In genomic region chr19:4123615-4124568, GRCh38 we compare ENCODE assay signal across 8 cellular contexts. TPM values are rescaled to one million over a fixed set of nuclear protein-coding genes. Genes with fewer than 3 reads are reported as not detected.
DNase-seq lines count a peak whose midpoint lies in the region; ATAC-seq and TF ChIP-seq lines count a peak whose summit lies in the region.

Gene MAP2K2, minus strand, starts transcription at chr19:4124122. Its CDS starts 247 bp downstream, at chr19:4123875.

- no peak for TF ChIP-seq CTCF in fibroblast of lung (conservative IDR thresholded peaks at IDR 0.05 in 1 of 2, IDR thresholded peaks at IDR 0.05 in 1 of 2; ENCODE audit: low read depth in 1 of 2, low read length in 2 of 2)

- H3K27ac Mint-ChIP-seq in activated T-helper 17 cell treated with anti-CD3 and anti-CD28 coated beads, Interleukin-2, amount 50 U/mL, for 72 hours = peak within 1 kb of the TSS; percentile 96
- peak within 1 kb of the TSS; percentile 85 to 98 (median 94) for H3K27ac Mint-ChIP-seq in naive thymus-derived CD8-positive, alpha-beta T cell
- H3K27ac Mint-ChIP-seq in stimulated activated naive B cell treated with anti-CD40 and anti-IgM and Interleukin-4, amounts not matched to agents 10 μg/mL and 1 μg/mL and 100 μg/mL, for 72 hours = peak within 1 kb of the TSS; percentile 99

- peak within 1 kb of the TSS; percentile 91 for H3K4me3 Mint-ChIP-seq in activated T-helper 17 cell treated with anti-CD3 and anti-CD28 coated beads, Interleukin-2, amount 50 U/mL, for 72 hours
- H3K4me3 Mint-ChIP-seq in naive thymus-derived CD8-positive, alpha-beta T cell = peak within 1 kb of the TSS; percentile 82 to 98 (median 91)
- peak within 1 kb of the TSS; percentile 92 to 98 for H3K4me3 Mint-ChIP-seq in stimulated activated naive B cell treated with anti-CD40 and anti-IgM and Interleukin-4, amounts not matched to agents 10 μg/mL and 1 μg/mL and 100 μg/mL, for 72 hours

- peak within 1 kb of the TSS; percentile 62 to 94 (median 82) for H3K4me3 ChIP-seq in fibroblast of lung (replicated peaks in 1 of 4; ENCODE audit: control extremely low read depth in 1 of 4, insufficient read depth in 1 of 4, low read depth in 3 of 4, low read length in 4 of 4)

- peak within 1 kb of the TSS; percentile 95 for H3K4me2 ChIP-seq in fibroblast of lung (ENCODE audit: extremely low read depth, insufficient read depth, low read length)

- H3K9me3 ChIP-seq in fibroblast of lung (ENCODE audit: control insufficient read depth, insufficient read depth, low read depth, low read length) = no peaks in the 10 kb centered on the region

- H4K20me1 ChIP-seq in fibroblast of lung (ENCODE audit: control insufficient read depth, extremely low read depth, insufficient read depth, low read length) = no peaks in the 10 kb centered on the region

- H3K27me3 Mint-ChIP-seq in activated T-helper 17 cell treated with anti-CD3 and anti-CD28 coated beads, Interleukin-2, amount 50 U/mL, for 72 hours = no peaks in the 10 kb centered on the region
- no peaks in the 10 kb centered on the region for H3K27me3 Mint-ChIP-seq in naive thymus-derived CD8-positive, alpha-beta T cell
- no peaks in the 10 kb centered on the region for H3K27me3 Mint-ChIP-seq in stimulated activated naive B cell treated with anti-CD40 and anti-IgM and Interleukin-4, amounts not matched to agents 10 μg/mL and 1 μg/mL and 100 μg/mL, for 72 hours

- peaks cover 6% of the 10 kb centered on the region for H3K4me1 ChIP-seq in fibroblast of lung (ENCODE audit: control insufficient read depth, extremely low read depth, insufficient read depth, low read length)

- peaks cover 2% of the 10 kb centered on the region for H3K36me3 ChIP-seq in fibroblast of lung (ENCODE audit: control insufficient read depth, insufficient read depth, low read length)

- H2AFZ ChIP-seq in fibroblast of lung (ENCODE audit: low read length) = peak within 1 kb of the TSS; percentile 97

- H3K9me3 Mint-ChIP-seq in activated T-helper 17 cell treated with anti-CD3 and anti-CD28 coated beads, Interleukin-2, amount 50 U/mL, for 72 hours = no peaks in the 10 kb centered on the region
- H3K9me3 Mint-ChIP-seq in naive thymus-derived CD8-positive, alpha-beta T cell = no peaks in the 10 kb centered on the region
- no peaks in the 10 kb centered on the region for H3K9me3 Mint-ChIP-seq in stimulated activated naive B cell treated with anti-CD40 and anti-IgM and Interleukin-4, amounts not matched to agents 10 μg/mL and 1 μg/mL and 100 μg/mL, for 72 hours

- peak within 1 kb of the TSS; percentile 87 for H3K9ac ChIP-seq in fibroblast of lung (ENCODE audit: insufficient read depth, low read length)

- H3K36me3 Mint-ChIP-seq in activated T-helper 17 cell treated with anti-CD3 and anti-CD28 coated beads, Interleukin-2, amount 50 U/mL, for 72 hours (ENCODE audit: low read depth) = peaks cover 13% of the 10 kb centered on the region
- peaks cover 0 to 6% (median 0%) of the 10 kb centered on the region in 3 donors for H3K36me3 Mint-ChIP-seq in naive thymus-derived CD8-positive, alpha-beta T cell
- H3K36me3 Mint-ChIP-seq in stimulated activated naive B cell treated with anti-CD40 and anti-IgM and Interleukin-4, amounts not matched to agents 10 μg/mL and 1 μg/mL and 100 μg/mL, for 72 hours = peaks cover 4 to 17% of the 10 kb centered on the region in 2 donors

- peak within 1 kb of the TSS; percentile 70 for H3K27ac ChIP-seq in fibroblast of lung (ENCODE audit: insufficient read depth, low read length)

- POLR2A ChIA-PET in naive thymus-derived CD8-positive, alpha-beta T cell (lab: Charles Lee) = interaction anchor here (0.6 to 1.6 kb wide), 10 partner anchors 8 to 1955 kb away, joined by 3 to 7 read pairs (median 4); no protein-coding TSS in a partner anchor

- ATAC-seq in GM21717 (IDR thresholded peaks at IDR 0.05; ENCODE audit: unreplicated experiment) = peak; percentile 60
- ATAC-seq in activated T-helper 17 cell treated with anti-CD3 and anti-CD28 coated beads, Interleukin-2, amount 50 U/mL, for 72 hours (replicated peaks) = peak; percentile 96
- ATAC-seq in naive thymus-derived CD8-positive, alpha-beta T cell = peak; percentile 96 to 97
- peak; percentile 94 to 96 for ATAC-seq in stimulated activated naive B cell treated with anti-CD40 and anti-IgM and Interleukin-4, amounts not matched to agents 10 μg/mL and 1 μg/mL and 100 μg/mL, for 72 hours (replicated peaks)

- H3K4me1 Mint-ChIP-seq in activated T-helper 17 cell treated with anti-CD3 and anti-CD28 coated beads, Interleukin-2, amount 50 U/mL, for 72 hours = peaks cover 14% of the 10 kb centered on the region
- peaks cover 15 to 32% (median 27%) of the 10 kb centered on the region in 4 donors for H3K4me1 Mint-ChIP-seq in naive thymus-derived CD8-positive, alpha-beta T cell
- H3K4me1 Mint-ChIP-seq in stimulated activated naive B cell treated with anti-CD40 and anti-IgM and Interleukin-4, amounts not matched to agents 10 μg/mL and 1 μg/mL and 100 μg/mL, for 72 hours = peaks cover 22 to 27% of the 10 kb centered on the region in 2 donors

- peaks cover 35% of the 10 kb centered on the region for H3K79me2 ChIP-seq in fibroblast of lung (ENCODE audit: control insufficient read depth, insufficient read depth, low read length)

- DNase-seq in DMS153 (lab: John Stamatoyannopoulos, UW) (peak; percentile 88), LHCN-M2 (ENCODE audit: low read depth) (peak; percentile 87), RPMI7951 (ENCODE audit: low read depth) (peak; percentile 87), fibroblast of lung (ENCODE audit: low read depth in 2 of 2) (peak; percentile 77 to 90)
- DNase-seq in naive thymus-derived CD8-positive, alpha-beta T cell = peak; percentile 91 to 98 (median 96)
- peak; percentile 91 for DNase-seq in stimulated activated naive B cell treated with anti-CD40 and anti-IgM and Interleukin-4, amounts not matched to agents 10 μg/mL and 1 μg/mL and 100 μg/mL, for 72 hours

- H3K27me3 ChIP-seq in fibroblast of lung (ENCODE audit: control insufficient read depth, insufficient read depth, low read length) = no peaks in the 10 kb centered on the region

RNA-seq across cellular contexts. Expression of gene MAP2K2, which starts in this region (rescaled TPM):
- total RNA-seq in LHCN-M2 (2014; rRNA removed) (178 and 191 TPM in 2 replicates), fibroblast of lung (159 and 177 TPM in 2 replicates)
- polyA plus RNA-seq in LHCN-M2 (2012) = 222 TPM
- 126 and 134 TPM in 2 replicates for total RNA-seq in RPMI7951 (2014; rRNA removed; shearing (Covaris generic))
- total RNA-seq in activated T-helper 17 cell treated with anti-CD3 and anti-CD28 coated beads, Interleukin-2, amount 50 U/mL, for 72 hours = 100 to 1,000 TPM; 143 to 155 TPM
- polyA plus RNA-seq in fibroblast of lung = 61.6 and 100 TPM in 2 replicates
- polyA plus RNA-seq in fibroblast of lung (2012) = 140 and 227 TPM in 2 replicates
- 149 and 158 TPM in 2 replicates for polyA minus RNA-seq in fibroblast of lung (ENCODE audit: low replicate concordance)
- total RNA-seq in naive thymus-derived CD8-positive, alpha-beta T cell = 100 to 1,000 TPM; 119 to 134 TPM
- polyA plus RNA-seq in naive thymus-derived CD8-positive, alpha-beta T cell = 100 to 1,000 TPM in 1 of 3 donors, 10 to 100 TPM in 2; 48.0 to 101 (median 67.3) TPM

Comparison
In these comparisons a context has a peak if more than half of its experiments do, and no peak if none do; other contexts are left out.
1. Peak in every context shown above with its lines: DNase-seq, ATAC-seq, H3K4me3 ChIP-seq and H3K27ac ChIP-seq.